Comparison of ENCODE assay signal across 1 cellular context in the genomic region with DNA sequence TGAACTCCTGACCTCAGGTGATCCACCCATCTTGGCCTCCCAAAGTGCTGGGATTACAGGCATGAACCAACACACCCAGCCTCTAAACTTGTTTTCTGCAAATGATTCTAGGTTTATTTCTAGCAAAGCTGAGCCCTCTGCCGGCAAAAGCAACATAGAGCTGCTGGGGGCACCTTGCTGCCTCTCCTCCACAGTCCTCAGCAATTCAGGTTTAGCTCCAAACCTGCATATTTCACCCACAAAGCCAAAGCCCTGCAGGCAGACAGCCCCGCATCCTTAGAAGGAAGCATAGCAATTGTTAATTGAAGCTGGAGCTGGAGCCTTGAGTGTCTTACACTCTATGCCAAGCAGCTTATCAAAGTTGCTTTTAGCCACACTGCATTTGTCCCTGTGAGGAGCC.
TF ChIP-seq lines count a peak whose summit lies in the region.

No MANE protein-coding gene starts in this region.

TF ChIP-seq in HepG2, 621 proteins besides CTCF, POLR2A, EP300 and RAD21:
- TF ChIP-seq SRSF4 (IDR thresholded peaks at IDR 0.05; ENCODE audit: low read depth, low read length, poor library complexity, severe bottlenecking) (no peak), STAG1 (CRISPR knock-in tag; IDR thresholded peaks at IDR 0.05) (peak; percentile 50; the same call in 1 of the 2 replicates)
